In the genomic region with DNA sequence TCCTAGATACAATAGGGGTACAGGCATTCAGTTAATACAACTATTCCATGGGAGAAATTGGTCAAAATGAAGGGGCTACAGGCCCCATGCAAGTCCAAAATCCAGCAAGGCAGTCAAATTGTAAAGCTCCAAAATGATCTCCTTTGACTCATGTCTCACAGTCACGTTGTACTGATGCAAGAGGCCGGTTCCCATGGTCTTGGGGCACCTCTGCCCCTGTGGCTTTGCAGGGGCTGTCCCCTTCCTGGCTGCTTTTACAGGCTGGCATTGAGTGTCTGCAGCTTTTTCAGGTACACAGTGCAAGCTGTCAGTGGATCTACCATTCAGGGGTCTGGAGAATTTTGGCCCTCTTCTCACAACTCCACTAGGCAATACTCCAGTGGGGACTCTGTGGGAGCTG, we compare ENCODE assay signal across 16 cellular contexts. TPM values are rescaled to one million over a fixed set of nuclear protein-coding genes. Genes with fewer than 3 reads are reported as not detected.
DNase-seq lines count a peak whose midpoint lies in the region; ATAC-seq, FAIRE-seq and TF ChIP-seq lines count a peak whose summit lies in the region.
"Had no signal": no experiment of that assay in that cellular context is flagged by ENCODE, and none has a peak within 500 bp of the region (broad histone marks: within the 10 kb centered on the region; RNA-seq: fewer than 3 reads in every experiment).

No MANE protein-coding gene starts in this region.

- SMC1A ChIA-PET in GM12878 (lab: Charles Lee; ENCODE audit: uncharacterized antibody, unreplicated experiment) = interaction anchor here (1.0 to 1.1 kb wide), 2 partner anchors 8 to 9 kb away, joined by 3 read pairs; no protein-coding TSS in a partner anchor

- 3% methylated on average over 2 of the region's 2 CpGs for WGBS in GM12878 (ENCODE audit: insufficient coverage, insufficient replicate concordance, low lambda C conversion rate, missing lambda C conversion rate)

- no peaks in the 10 kb centered on the region for H3K36me3 ChIP-seq in GM12878 (ENCODE audit: control insufficient read depth in 2 of 2, insufficient read depth in 2 of 2, low read length in 1 of 2)
- H3K36me3 ChIP-seq in upper lobe of right lung = no peaks in the 10 kb centered on the region
- H3K36me3 ChIP-seq: BLaER1 had no signal

- no peak overlapping the region for H3K4me2 ChIP-seq in GM12878 (ENCODE audit: control insufficient read depth, insufficient read depth)
- H3K4me2 ChIP-seq: BLaER1, GM23338 had no signal

- RAD21 ChIA-PET in GM12878 (lab: Charles Lee; ENCODE audit: unreplicated experiment) = no interaction called here

- TF ChIP-seq CTCF in GM12878 (IDR thresholded peaks at IDR 0.05 in 2 of 3, conservative IDR thresholded peaks at IDR 0.05 in 1 of 3; ENCODE audit: control insufficient read depth in 2 of 3, extremely low read depth in 1 of 3, insufficient read depth in 1 of 3, low read depth in 3 of 3, low read length in 3 of 3) (no peak), upper lobe of right lung (IDR thresholded peaks at IDR 0.05) (no peak)

- TF ChIP-seq POLR2A in GM12878 (IDR thresholded peaks at IDR 0.05; ENCODE audit: low read depth, low read length) = no peak

- DNase-seq in activated CD4-positive, alpha-beta T cell treated with anti-CD3 and anti-CD28 coated beads for 48 hours = peak; percentile 3
- DNase-seq in activated CD4-positive, alpha-beta T cell treated with anti-CD3 and anti-CD28 coated beads, Interleukin-2, amount 50 U/mL, for 48 hours = no peak
- DNase-seq in GM12878 (ENCODE audit: low read depth, low spot score) (no peak), upper lobe of right lung (no peak), RCC 7860 (ENCODE audit: low spot score) (no peak)
- DNase-seq: 8988T; AML-193; Caco-2; CD8-positive, alpha-beta memory T cell; DND-41; GDM1; H7 had no signal

- H2AFZ ChIP-seq in GM12878 (ENCODE audit: control insufficient read depth, low read depth, low read length) = no peak overlapping the region
- H2AFZ ChIP-seq: GM23338 had no signal

- H3K27me3 ChIP-seq in GM12878 (replicated peaks in 1 of 2; ENCODE audit: control insufficient read depth in 2 of 2, insufficient read depth in 2 of 2, low read length in 1 of 2) (no peaks in the 10 kb centered on the region), upper lobe of right lung (no peaks in the 10 kb centered on the region)
- H3K27me3 ChIP-seq: BLaER1 had no signal

- no peak for FAIRE-seq in GM12878 (lab: Jason Lieb, UNC)
- no peak for FAIRE-seq in RCC 7860 (lab: Jason Lieb, UNC)

- H3K4me3 ChIP-seq in GM12878 (no peak overlapping the region), upper lobe of right lung (no peak overlapping the region)
- H3K4me3 ChIP-seq: BLaER1, GM23338 had no signal

- H3K79me2 ChIP-seq in GM12878 (ENCODE audit: control insufficient read depth, insufficient read depth, low read length) = no peaks in the 10 kb centered on the region

- no peak overlapping the region for H3K9ac ChIP-seq in GM12878 (ENCODE audit: control insufficient read depth, insufficient read depth, low read length)
- H3K9ac ChIP-seq: BLaER1 had no signal

- TF ChIP-seq EP300 in GM12878 (IDR thresholded peaks at IDR 0.05; ENCODE audit: borderline replicate concordance in 1 of 2, control insufficient read depth in 1 of 2, low read depth in 2 of 2, low read length in 2 of 2) = no peak

- H3K9me3 ChIP-seq in GM12878 (replicated peaks; ENCODE audit: control insufficient read depth, insufficient read depth, low read length) = no peaks in the 10 kb centered on the region; the same call in 2 of the 3 replicates
- H3K9me3 ChIP-seq in upper lobe of right lung = no peaks in the 10 kb centered on the region
- H3K9me3 ChIP-seq: BLaER1 had no signal

- ATAC-seq in GM18511 (IDR thresholded peaks at IDR 0.05; ENCODE audit: unreplicated experiment) (peak; percentile 53), GM19023 (IDR thresholded peaks at IDR 0.05; ENCODE audit: unreplicated experiment) (peak; percentile 47), GM12878 (peak; percentile 39; the same call in 2 of the 3 replicates), upper lobe of right lung (no peak)
- ATAC-seq: GM23338 had no signal

- no peak for TF ChIP-seq RAD21 in GM12878 (IDR thresholded peaks at IDR 0.05; ENCODE audit: insufficient read depth, low read depth, low read length)

- H3K27ac ChIP-seq in GM12878 (ENCODE audit: control insufficient read depth, insufficient read depth) (no peak overlapping the region), upper lobe of right lung (no peak overlapping the region)
- H3K27ac ChIP-seq: BLaER1 had no signal

- intact Hi-C loops in GM12878 (cut with micrococcal nuclease; ENCODE audit: unreplicated experiment) = no loop called here
- intact Hi-C loops in upper lobe of right lung (cut with DNase I) = no loop called here

- in situ Hi-C loops in GM12878 (cut with MboI) = no loop called here

- POLR2A ChIA-PET in GM12878 (lab: Charles Lee) = no interaction called here

- H3K4me1 ChIP-seq in GM12878 (ENCODE audit: control insufficient read depth, insufficient read depth, low read length) (no peaks in the 10 kb centered on the region), upper lobe of right lung (no peaks in the 10 kb centered on the region)
- H3K4me1 ChIP-seq: BLaER1, Caco-2 had no signal

- H4K20me1 ChIP-seq in GM12878 (ENCODE audit: control insufficient read depth, insufficient read depth) = no peaks in the 10 kb centered on the region
- H4K20me1 ChIP-seq: BLaER1 had no signal

- BruUV-seq in GM12878 (replicated peaks; lab: Mats Ljungman, UMichigan) = no TSS peak

- CTCF ChIA-PET in GM12878 (lab: Yijun Ruan, JAX) = no interaction called here

TF ChIP-seq in GM12878, 131 proteins besides CTCF, POLR2A, EP300 and RAD21 (continues in another document):
- no peak for TF ChIP-seq HDAC2 (IDR thresholded peaks at IDR 0.05)
- no peak for TF ChIP-seq ZNF24 (IDR thresholded peaks at IDR 0.05)
- TF ChIP-seq NFIC (IDR thresholded peaks at IDR 0.05; ENCODE audit: low read depth, low read length) = no peak
- no peak for TF ChIP-seq SMARCA5 (IDR thresholded peaks at IDR 0.05)
- no peak for TF ChIP-seq EZH2 (IDR thresholded peaks at IDR 0.05; ENCODE audit: borderline replicate concordance, control insufficient read depth, low read depth, low read length)
- no peak for TF ChIP-seq MYC (IDR thresholded peaks at IDR 0.05; ENCODE audit: insufficient read depth, insufficient read length, insufficient replicate concordance, low read length, severe bottlenecking)

RNA-seq across cellular contexts. Expression of a gene that starts 12.5 kb away (rescaled TPM):
- total RNA-seq in GM12878 (2013; cell fraction: nucleolus; rRNA removed) = not detected in 2 replicates
- total RNA-seq in GM12878 (2014; rRNA removed) (not detected in 2 replicates), GM12878 (2014; rRNA removed; fragmentation: Illumina TruSeq; extraction: Trizol) (not detected in 2 replicates), GM12878 (2021) (not detected in 2 replicates), upper lobe of right lung (not detected)
- polyA plus RNA-seq in GM12878 (2011; ENCODE audit: low read depth) = not detected
- polyA plus RNA-seq in GM12878 (2011; rRNA removed) (not detected in 2 replicates), GM12878 (2014; fragmentation: Illumina TruSeq; extraction: Trizol) (not detected in 2 replicates), GM12878 (2014; fragmentation: Nextera tagmentation; extraction: Ambion mirVana) (not detected), GM12878 (2014; rRNA removed) (not detected in 2 replicates), GM12878 (2016; fragmentation: Nextera tagmentation; extraction: Ambion mirVana) (not detected)
- polyA plus RNA-seq in GM12878 (2011; cell fraction: cytosol; rRNA removed) = not detected in 2 replicates
- not detected in 2 replicates for polyA plus RNA-seq in GM12878 (2011; cell fraction: nucleus; rRNA removed)
- polyA plus RNA-seq in GM12878 (2012) = not detected in 2 replicates
- polyA minus RNA-seq in GM12878 (2011; rRNA and poly(A)+ RNA removed) = not detected in 2 replicates
- not detected in 2 replicates for polyA minus RNA-seq in GM12878 (2011; cell fraction: cytosol; rRNA and poly(A)+ RNA removed)
- not detected in 2 replicates for polyA minus RNA-seq in GM12878 (2011; cell fraction: nucleus; rRNA and poly(A)+ RNA removed)
- total RNA-seq: Caco-2; CD8-positive, alpha-beta memory T cell; GM23338; H7 had no signal
- polyA plus RNA-seq: CD8-positive, alpha-beta memory T cell; GM23338 had no signal

RNA-seq across cellular contexts. Expression of a gene that starts 24.9 kb away (rescaled TPM):
- total RNA-seq in GM12878 (2013; cell fraction: nucleolus; rRNA removed) = not detected in 2 replicates
- 0.22 and 0.23 TPM in 2 replicates for total RNA-seq in GM12878 (2014; rRNA removed)
- 0.09 and 0.18 TPM in 2 replicates for total RNA-seq in GM12878 (2014; rRNA removed; fragmentation: Illumina TruSeq; extraction: Trizol)
- total RNA-seq in GM12878 (2021) = 0.46 and 0.90 TPM in 2 replicates
- not detected for polyA plus RNA-seq in GM12878 (2011; ENCODE audit: low read depth)
- polyA plus RNA-seq in GM12878 (2011; rRNA removed) = 1.5 and 2.2 TPM in 2 replicates
- 0.35 and 0.45 TPM in 2 replicates for polyA plus RNA-seq in GM12878 (2011; cell fraction: cytosol; rRNA removed)
- polyA plus RNA-seq in GM12878 (2011; cell fraction: nucleus; rRNA removed) = 0.75 and 0.76 TPM in 2 replicates
- polyA plus RNA-seq in GM12878 (2012) = 0.12 TPM in 1 of 2 replicates, not detected in the other
- 0.12 TPM in 1 of 2 replicates, not detected in the other for polyA plus RNA-seq in GM12878 (2014; fragmentation: Illumina TruSeq; extraction: Trizol)
- polyA plus RNA-seq in GM12878 (2014; fragmentation: Nextera tagmentation; extraction: Ambion mirVana) = under 1 TPM; 0.13 to 0.31 TPM
- polyA plus RNA-seq in GM12878 (2014; rRNA removed) = 0.17 TPM in 1 of 2 replicates, not detected in the other
- polyA plus RNA-seq in GM12878 (2016; fragmentation: Nextera tagmentation; extraction: Ambion mirVana) = under 1 TPM in 1 of 2 experiments, not detected in 1; 0.24 TPM
- polyA minus RNA-seq in GM12878 (2011; rRNA and poly(A)+ RNA removed) = 0.95 and 1.2 TPM in 2 replicates
- not detected in 2 replicates for polyA minus RNA-seq in GM12878 (2011; cell fraction: cytosol; rRNA and poly(A)+ RNA removed)
- polyA minus RNA-seq in GM12878 (2011; cell fraction: nucleus; rRNA and poly(A)+ RNA removed) = 0.57 and 0.85 TPM in 2 replicates
- 3.0 TPM for total RNA-seq in upper lobe of right lung
- total RNA-seq: CD8-positive, alpha-beta memory T cell; H7 had no signal
- polyA plus RNA-seq: CD8-positive, alpha-beta memory T cell; GM23338 had no signal
